ENCODE assay signal across 23 cellular contexts in genomic region chr17:40264458-40265185, GRCh38.
"Had no signal": no experiment of that assay in that cellular context is flagged by ENCODE, and none has a peak within 500 bp of the region (broad histone marks: within the 10 kb centered on the region; RNA-seq: fewer than 3 reads in every experiment).

No MANE protein-coding gene starts in this region.

- H3K9me3 ChIP-seq: esophagus muscularis mucosa, sigmoid colon, stomach, suprapubic skin, tibial nerve had no signal

- H3K4me1 ChIP-seq: esophagus muscularis mucosa, sigmoid colon, stomach, suprapubic skin had no signal

- H3K27ac ChIP-seq: esophagus muscularis mucosa, sigmoid colon, stomach, suprapubic skin, tibial nerve had no signal

- H3K4me1 Mint-ChIP-seq: activated B cell treated with CpG ODN at 0.5 μM for 24 hours, memory B cell, nephron had no signal

- DNase-seq: activated B cell treated with CpG ODN at 0.5 μM for 24 hours; activated CD4-positive, alpha-beta T cell treated with anti-CD3 and anti-CD28 coated beads for 36 hours; activated CD4-positive, alpha-beta T cell treated with anti-CD3 and anti-CD28 coated beads, Interleukin-2, amount 50 U/mL, for 48 hours; activated gamma-delta T cell; activated naive CD4-positive, alpha-beta T cell treated with anti-CD3 and anti-CD28 coated beads, Interleukin-2, amount 50 U/mL, for 16 hours; activated naive CD8-positive, alpha-beta T cell treated with anti-CD3 and anti-CD28 coated beads, Interleukin-2, amount 50 U/mL, for 24 hours; cerebellar nuclear complex; effector CD8-positive, alpha-beta T cell; glutamatergic neuron; hypothalamus; left colon; nucleus accumbens; sigmoid colon; stimulated activated CD4-positive, alpha-beta T cell treated with anti-CD3 and anti-CD28 coated beads, Interleukin-15, amount 100 ng/mL, for 24 hours; stomach; T-helper 9 cell had no signal

- H3K27ac Mint-ChIP-seq: activated B cell treated with CpG ODN at 0.5 μM for 24 hours; activated CD4-positive, alpha-beta T cell treated with anti-CD3 and anti-CD28 coated beads for 36 hours; activated naive CD8-positive, alpha-beta T cell treated with anti-CD3 and anti-CD28 coated beads, Interleukin-2, amount 50 U/mL, for 24 hours; memory B cell; nephron; stimulated activated memory B cell treated with anti-CD40 and anti-IgM and Interleukin-4, amounts not matched to agents 10 μg/mL and 1 μg/mL and 100 μg/mL, for 72 hours had no signal

- H3K4me3 Mint-ChIP-seq: activated B cell treated with CpG ODN at 0.5 μM for 24 hours; activated CD4-positive, alpha-beta T cell treated with anti-CD3 and anti-CD28 coated beads for 36 hours; activated naive CD8-positive, alpha-beta T cell treated with anti-CD3 and anti-CD28 coated beads, Interleukin-2, amount 50 U/mL, for 24 hours; memory B cell; nephron; stimulated activated memory B cell treated with anti-CD40 and anti-IgM and Interleukin-4, amounts not matched to agents 10 μg/mL and 1 μg/mL and 100 μg/mL, for 72 hours had no signal

- H3K27me3 ChIP-seq: esophagus muscularis mucosa, sigmoid colon, stomach, suprapubic skin, tibial nerve had no signal

- H3K4me3 ChIP-seq: esophagus muscularis mucosa, sigmoid colon, smooth muscle cell, stomach, suprapubic skin, tibial nerve had no signal

- H3K9me3 Mint-ChIP-seq: activated B cell treated with CpG ODN at 0.5 μM for 24 hours; activated naive CD8-positive, alpha-beta T cell treated with anti-CD3 and anti-CD28 coated beads, Interleukin-2, amount 50 U/mL, for 24 hours; memory B cell; nephron; stimulated activated memory B cell treated with anti-CD40 and anti-IgM and Interleukin-4, amounts not matched to agents 10 μg/mL and 1 μg/mL and 100 μg/mL, for 72 hours had no signal

- H3K27me3 Mint-ChIP-seq: activated B cell treated with CpG ODN at 0.5 μM for 24 hours; activated CD4-positive, alpha-beta T cell treated with anti-CD3 and anti-CD28 coated beads for 36 hours; activated naive CD8-positive, alpha-beta T cell treated with anti-CD3 and anti-CD28 coated beads, Interleukin-2, amount 50 U/mL, for 24 hours; memory B cell; stimulated activated memory B cell treated with anti-CD40 and anti-IgM and Interleukin-4, amounts not matched to agents 10 μg/mL and 1 μg/mL and 100 μg/mL, for 72 hours had no signal
